8 cellular contexts compared by ENCODE assay signal in genomic region chr3:48467473-48468267, GRCh38. TPM values are rescaled to one million over a fixed set of nuclear protein-coding genes. Genes with fewer than 3 reads are reported as not detected.
DNase-seq lines count a peak whose midpoint lies in the region; ATAC-seq and TF ChIP-seq lines count a peak whose summit lies in the region.

No MANE protein-coding gene starts in this region.

- no peak for TF ChIP-seq CTCF in left lung (IDR thresholded peaks at IDR 0.05)

- peak overlapping the region; percentile 93 for H3K4me3 Mint-ChIP-seq in activated CD4-positive, alpha-beta T cell treated with anti-CD3 and anti-CD28 coated beads for 36 hours
- H3K4me3 Mint-ChIP-seq in activated naive CD8-positive, alpha-beta T cell: peak overlapping the region; percentile 93

- H3K27ac ChIP-seq in left lung: peak overlapping the region; percentile 100
- peak overlapping the region; percentile 98 for H3K27ac ChIP-seq in substantia nigra (ENCODE audit: low read depth, low read length, poor library complexity, severe bottlenecking)

- peak overlapping the region in 1 of 2 donors; percentile 71 for H3K4me3 ChIP-seq in left lung

- intact Hi-C loops in activated CD4-positive, alpha-beta T cell treated with anti-CD3 and anti-CD28 coated beads for 36 hours (cut with DNase I, micrococcal nuclease): loop anchor here in 1 of 2 experiments (5.0 kb wide), 1 partner anchor 80 kb away; no protein-coding TSS in a partner anchor
- intact Hi-C loops in left lung (cut with DNase I): loop anchor here (5.0 to 10.0 kb wide), 3 partner anchors 35 to 85 kb away; partner anchors contain the start of gene SHISA5 (in 1 of the 2)

- H3K36me3 Mint-ChIP-seq in activated CD4-positive, alpha-beta T cell treated with anti-CD3 and anti-CD28 coated beads for 36 hours (ENCODE audit: low read depth): peaks cover 44% of the 10 kb centered on the region
- peaks cover 2% of the 10 kb centered on the region for H3K36me3 Mint-ChIP-seq in activated naive CD8-positive, alpha-beta T cell

- H3K4me1 ChIP-seq in left lung: peaks cover 35 to 78% of the 10 kb centered on the region in 2 donors

- no peaks in the 10 kb centered on the region for H3K9me3 Mint-ChIP-seq in activated CD4-positive, alpha-beta T cell treated with anti-CD3 and anti-CD28 coated beads for 36 hours (ENCODE audit: low read depth)
- H3K9me3 Mint-ChIP-seq in activated naive CD8-positive, alpha-beta T cell (ENCODE audit: low read depth): no peaks in the 10 kb centered on the region

- no peak for ATAC-seq in activated CD4-positive, alpha-beta T cell treated with anti-CD3 and anti-CD28 coated beads for 36 hours
- ATAC-seq in left lung: no peak
- ATAC-seq in GM18909 (IDR thresholded peaks at IDR 0.05; ENCODE audit: poor library complexity, unreplicated experiment): no peak

- H3K9me3 ChIP-seq in left lung: no peaks in the 10 kb centered on the region

- CTCF ChIA-PET in activated CD4-positive, alpha-beta T cell treated with anti-CD3 and anti-CD28 coated beads for 36 hours (lab: Charles Lee): interaction anchor here (1.4 to 1.7 kb wide), 3 partner anchors 31 to 89 kb away, joined by 3 to 8 read pairs (median 8); partner anchors contain the start of gene PFKFB4

- H3K36me3 ChIP-seq in left lung: peaks cover 0 to 55% of the 10 kb centered on the region in 2 donors

- POLR2A ChIA-PET in activated CD4-positive, alpha-beta T cell treated with anti-CD3 and anti-CD28 coated beads for 36 hours (lab: Charles Lee): no interaction called here

- H3K4me1 Mint-ChIP-seq in activated CD4-positive, alpha-beta T cell treated with anti-CD3 and anti-CD28 coated beads for 36 hours: peaks cover 50% of the 10 kb centered on the region
- H3K4me1 Mint-ChIP-seq in activated naive CD8-positive, alpha-beta T cell (ENCODE audit: low read depth): peaks cover 52% of the 10 kb centered on the region

- no peak for DNase-seq in activated CD4-positive, alpha-beta T cell treated with anti-CD3 and anti-CD28 coated beads for 36 hours
- DNase-seq in activated CD4-positive, alpha-beta T cell treated with anti-CD3 and anti-CD28 coated beads, Interleukin-2, amount 50 U/mL, for 1 hour: no peak
- DNase-seq in left lung (no peak), substantia nigra (lab: John Stamatoyannopoulos, UW) (peak in 2 of 49 donors; percentile 33 to 43), kidney glomerular epithelial cell (lab: John Stamatoyannopoulos, UW) (no peak), SIG-M5 treated with dmso at 0.1 percent for 504 hours (lab: John Stamatoyannopoulos, UW; ENCODE audit: unreplicated experiment) (no peak)

- no peaks in the 10 kb centered on the region for H3K27me3 Mint-ChIP-seq in activated CD4-positive, alpha-beta T cell treated with anti-CD3 and anti-CD28 coated beads for 36 hours
- H3K27me3 Mint-ChIP-seq in activated naive CD8-positive, alpha-beta T cell: no peaks in the 10 kb centered on the region

- H3K27me3 ChIP-seq in left lung: no peaks in the 10 kb centered on the region

- peak overlapping the region; percentile 96 for H3K27ac Mint-ChIP-seq in activated CD4-positive, alpha-beta T cell treated with anti-CD3 and anti-CD28 coated beads for 36 hours
- peak overlapping the region; percentile 96 for H3K27ac Mint-ChIP-seq in activated naive CD8-positive, alpha-beta T cell

RNA-seq across cellular contexts. Expression of gene ATRIP, which starts 21.1 kb away (rescaled TPM):
- 10 to 100 TPM; 16.8 to 21.0 TPM for total RNA-seq in activated CD4-positive, alpha-beta T cell treated with anti-CD3 and anti-CD28 coated beads for 36 hours
- 1 to 10 TPM; 7.4 to 9.9 TPM for total RNA-seq in left lung

RNA-seq across cellular contexts. Expression of gene TMA7, which starts 27.6 kb away (rescaled TPM):
- total RNA-seq in activated CD4-positive, alpha-beta T cell treated with anti-CD3 and anti-CD28 coated beads for 36 hours: 100 to 1,000 TPM; 260 to 324 TPM
- total RNA-seq in left lung: 100 to 1,000 TPM; 174 to 211 TPM

RNA-seq across cellular contexts. Expression of gene CCDC51, which starts 27.8 kb away (rescaled TPM):
- total RNA-seq in activated CD4-positive, alpha-beta T cell treated with anti-CD3 and anti-CD28 coated beads for 36 hours: 10 to 100 TPM; 17.5 to 25.0 TPM
- total RNA-seq in left lung: 10 to 100 TPM; 13.4 to 14.7 TPM

RNA-seq across cellular contexts. Expression of gene SHISA5, which starts 36.3 kb away (rescaled TPM):
- 10 to 100 TPM; 52.9 to 68.8 TPM for total RNA-seq in activated CD4-positive, alpha-beta T cell treated with anti-CD3 and anti-CD28 coated beads for 36 hours
- 100 to 1,000 TPM; 179 to 206 TPM for total RNA-seq in left lung

RNA-seq across cellular contexts. Expression of gene PLXNB1, which starts 37.8 kb away (rescaled TPM):
- total RNA-seq in activated CD4-positive, alpha-beta T cell treated with anti-CD3 and anti-CD28 coated beads for 36 hours: 1 to 10 TPM; 3.7 to 5.1 TPM
- total RNA-seq in left lung: 100 to 1,000 TPM in 1 of 2 donors, 10 to 100 TPM in 1; 65.0 to 128 TPM
